ENCODE assay signal across 26 cellular contexts in genomic region chr15:94829887-94830884, GRCh38.
"Had no signal": no experiment of that assay in that cellular context is flagged by ENCODE, and none has a peak within 500 bp of the region (broad histone marks: within the 10 kb centered on the region; RNA-seq: fewer than 3 reads in every experiment).

No MANE protein-coding gene starts in this region.

- DNase-seq: dorsolateral prefrontal cortex; effector CD4-positive, alpha-beta T cell; foreskin fibroblast; gastrocnemius medialis; head of caudate nucleus; left cardiac atrium; left lung; mesenchymal stem cell; midbrain; naive thymus-derived CD4-positive, alpha-beta T cell; occipital lobe; stimulated activated CD4-positive, alpha-beta T cell treated with anti-CD3 and anti-CD28 coated beads, Interleukin-2, amount 100 ng/mL, for 24 hours; stimulated activated CD4-positive, alpha-beta T cell treated with anti-CD3 and anti-CD28 coated beads, Interleukin-4, amount 100 ng/mL, for 24 hours; stimulated activated naive CD8-positive, alpha-beta T cell treated with anti-CD3 and anti-CD28 coated beads, Interleukin-15, Interleukin-2, amounts not matched to agents 100 U/mL and 50 U/mL, for 24 hours; substantia nigra; testis; tibial artery had no signal

- H3K9me3 ChIP-seq: gastrocnemius medialis, testis, tibial artery had no signal

- H3K4me2 ChIP-seq: hepatocyte had no signal

- H3K27me3 Mint-ChIP-seq: progenitor cell of endocrine pancreas had no signal

- H3K4me3 ChIP-seq: dorsolateral prefrontal cortex, gastrocnemius medialis, hepatocyte, left lung, testis, tibial artery, upper lobe of left lung had no signal

- H3K36me3 Mint-ChIP-seq: naive thymus-derived CD4-positive, alpha-beta T cell; stimulated activated effector memory CD8-positive, alpha-beta T cell treated with anti-CD3 and anti-CD28 coated beads, Interleukin-12 subunit alpha, Interleukin-12 subunit beta, amount 100 ng/mL, for 72 hours had no signal

- H3K4me1 Mint-ChIP-seq: nephron; stimulated activated effector memory CD8-positive, alpha-beta T cell treated with anti-CD3 and anti-CD28 coated beads, Interleukin-12 subunit alpha, Interleukin-12 subunit beta, amount 100 ng/mL, for 72 hours had no signal

- H3K27ac Mint-ChIP-seq: naive thymus-derived CD4-positive, alpha-beta T cell; nephron; progenitor cell of endocrine pancreas; stimulated activated effector memory CD8-positive, alpha-beta T cell treated with anti-CD3 and anti-CD28 coated beads, Interleukin-12 subunit alpha, Interleukin-12 subunit beta, amount 100 ng/mL, for 72 hours had no signal

- H3K27ac ChIP-seq: dorsolateral prefrontal cortex, epithelial cell of prostate, gastrocnemius medialis, hepatocyte, left lung, parathyroid adenoma, testis, tibial artery, upper lobe of left lung had no signal

- H3K4me1 ChIP-seq: gastrocnemius medialis, left lung, parathyroid adenoma, testis, upper lobe of left lung had no signal

- ATAC-seq: esophagus mucosa; gastrocnemius medialis; left cardiac atrium; left lung; naive thymus-derived CD4-positive, alpha-beta T cell; sciatic nerve; stimulated activated effector memory CD8-positive, alpha-beta T cell treated with anti-CD3 and anti-CD28 coated beads, Interleukin-12 subunit alpha, Interleukin-12 subunit beta, amount 100 ng/mL, for 72 hours; stimulated activated naive CD8-positive, alpha-beta T cell treated with anti-CD3 and anti-CD28 coated beads, Interleukin-15, Interleukin-2, amounts not matched to agents 100 U/mL and 50 U/mL, for 24 hours had no signal

- H3K9me3 Mint-ChIP-seq: stimulated activated effector memory CD8-positive, alpha-beta T cell treated with anti-CD3 and anti-CD28 coated beads, Interleukin-12 subunit alpha, Interleukin-12 subunit beta, amount 100 ng/mL, for 72 hours had no signal

- H3K79me2 ChIP-seq: hepatocyte, parathyroid adenoma had no signal

- H3K27me3 ChIP-seq: gastrocnemius medialis, hepatocyte, left lung, testis, tibial artery, upper lobe of left lung had no signal

- H3K36me3 ChIP-seq: gastrocnemius medialis, left lung, tibial artery, upper lobe of left lung had no signal

- H3K9ac ChIP-seq: parathyroid adenoma had no signal

- H2AFZ ChIP-seq: hepatocyte, parathyroid adenoma had no signal

- H3K4me3 Mint-ChIP-seq: naive thymus-derived CD4-positive, alpha-beta T cell; nephron; stimulated activated effector memory CD8-positive, alpha-beta T cell treated with anti-CD3 and anti-CD28 coated beads, Interleukin-12 subunit alpha, Interleukin-12 subunit beta, amount 100 ng/mL, for 72 hours had no signal
